ENCODE assay signal across 8 cellular contexts in the genomic region with DNA sequence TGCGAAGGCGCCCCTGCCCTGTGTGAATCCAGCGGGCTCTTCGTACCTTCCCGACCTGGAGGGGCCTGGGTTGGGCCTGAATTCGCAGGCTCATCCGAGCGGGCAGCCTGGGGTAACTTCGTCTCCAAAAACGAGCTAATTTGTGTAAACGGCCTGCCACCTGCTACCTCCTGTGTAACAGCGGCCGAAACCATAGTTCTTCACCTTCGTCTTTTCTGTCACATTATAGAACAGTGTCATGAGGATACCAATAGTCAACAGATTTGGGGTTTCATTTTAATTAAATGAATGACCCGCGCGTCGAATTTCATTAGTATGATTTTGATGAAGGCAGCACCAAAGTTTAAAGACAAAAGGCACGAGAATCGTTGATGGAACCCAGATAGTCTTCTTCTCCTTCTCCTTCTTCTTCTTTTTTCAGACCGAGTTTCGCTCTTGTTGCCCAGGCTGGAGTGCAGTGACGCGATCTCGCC. TPM values are rescaled to one million over a fixed set of nuclear protein-coding genes. Genes with fewer than 3 reads are reported as not detected.
A peak's percentile ranks its signal among the peaks of the same experiment; 100 is the strongest.
DNase-seq lines count a peak whose midpoint lies in the region; ATAC-seq, FAIRE-seq and TF ChIP-seq lines count a peak whose summit lies in the region.

No MANE protein-coding gene starts in this region.

- 55 to 57% methylated on average over 25 of the region's 25 CpGs for WGBS in pancreas, 2 donors

- peak overlapping the region; percentile 93; the same call in 1 of the 2 replicates for H2AFZ ChIP-seq in OCI-LY1 (ENCODE audit: low read length)

- TSS peak; percentile 51 for BruUV-seq in Caco-2 (replicated peaks; lab: Mats Ljungman, UMichigan)

- H3K4me3 Mint-ChIP-seq in Caco-2 (ENCODE audit: unreplicated experiment), result peak overlapping the region; percentile 93

- peak overlapping the region; percentile 72 for H3K4me2 ChIP-seq in OCI-LY1 (ENCODE audit: low read length)

- peaks cover 30% of the 10 kb centered on the region for H3K79me2 ChIP-seq in OCI-LY1 (ENCODE audit: insufficient read depth, low read length)

- H3K36me3 ChIP-seq in Caco-2 (ENCODE audit: control insufficient read depth, insufficient read depth, low read length) (no peaks in the 10 kb centered on the region), OCI-LY1 (ENCODE audit: insufficient read depth, low read length) (peaks cover 13% of the 10 kb centered on the region), pancreas (no peaks in the 10 kb centered on the region)

- peak overlapping the region; percentile 82 for H3K27ac ChIP-seq in OCI-LY1 (ENCODE audit: low read depth, low read length, poor library complexity, severe bottlenecking)
- no peak overlapping the region for H3K27ac ChIP-seq in pancreas

- CTCF ChIA-PET in Caco-2 (lab: Charles Lee), result interaction anchor here (0.6 to 3.0 kb wide), 3 partner anchors 10 to 168 kb away, joined by 3 to 17 read pairs (median 4); no protein-coding TSS in a partner anchor

- POLR2A ChIA-PET in Caco-2 (lab: Charles Lee), result interaction anchor here (0.5 to 2.8 kb wide), 4 partner anchors 13 to 85 kb away, joined by 3 to 15 read pairs (median 11); a partner anchor contains a TSS

- H3K4me1 ChIP-seq in Caco-2 (peaks cover 7% of the 10 kb centered on the region; the same call in 1 of the 2 replicates), OCI-LY1 (ENCODE audit: insufficient read depth, low read length, severe bottlenecking) (peaks cover 39% of the 10 kb centered on the region), pancreas (peaks cover 0 to 6% (median 0%) of the 10 kb centered on the region in 3 donors)

- H3K9ac ChIP-seq in OCI-LY1 (ENCODE audit: low read length), result peak overlapping the region; percentile 75

- H3K27me3 ChIP-seq in Caco-2 (replicated peaks; ENCODE audit: control insufficient read depth, insufficient read depth, low read length) (no peaks in the 10 kb centered on the region), OCI-LY1 (ENCODE audit: insufficient read depth, low read length) (no peaks in the 10 kb centered on the region), pancreas (no peaks in the 10 kb centered on the region)

- TF ChIP-seq POLR2A in GM12892 (IDR thresholded peaks at IDR 0.05; ENCODE audit: low read depth, low read length), result no peak

- intact Hi-C loops in Caco-2 (cut with micrococcal nuclease; ENCODE audit: unreplicated experiment) (loop anchor here (2.0 kb wide), 1 partner anchor 67 kb away; no protein-coding TSS in a partner anchor), pancreas (cut with DNase I) (no loop called here)

- no peaks in the 10 kb centered on the region for H3K9me3 Mint-ChIP-seq in Caco-2 (ENCODE audit: unreplicated experiment)

- H3K27me3 Mint-ChIP-seq in Caco-2 (ENCODE audit: insufficient read depth, unreplicated experiment), result no peaks in the 10 kb centered on the region

- H3K9me3 ChIP-seq in Caco-2 (0 out of 2 replicates have a peak, but pooled peaks cover 4% of the 10 kb centered on the region), OCI-LY1 (ENCODE audit: low read length) (no peaks in the 10 kb centered on the region), pancreas (no peaks in the 10 kb centered on the region)

- peaks cover 14% of the 10 kb centered on the region for H3K36me3 Mint-ChIP-seq in Caco-2 (ENCODE audit: insufficient read depth, unreplicated experiment)

- H3K4me3 ChIP-seq in Caco-2 (ENCODE audit: low read depth, low read length) (peak overlapping the region; percentile 56), OCI-LY1 (ENCODE audit: low read depth, low read length, poor library complexity, severe bottlenecking) (peak overlapping the region; percentile 62), epithelial cell of proximal tubule (ENCODE audit: low read depth, low read length) (peak overlapping the region; percentile 45), pancreas (peak overlapping the region in 3 of 4 donors; percentile 37 to 79 (median 57))

- FAIRE-seq in pancreas (lab: Jason Lieb, UNC), result no peak
- FAIRE-seq in GM12892 (lab: Jason Lieb, UNC), result no peak

- DNase-seq in Caco-2, result no peak
- no peak for DNase-seq in epithelial cell of proximal tubule (ENCODE audit: low read depth)
- DNase-seq in pancreas, result no peak
- no peak for DNase-seq in DMS153 (lab: John Stamatoyannopoulos, UW)
- DNase-seq in GM12892 (ENCODE audit: insufficient read length), result no peak
- no peak for DNase-seq in Kasumi-1 (lab: John Stamatoyannopoulos, UW)

- peak in 1 of 4 donors; percentile 2 for ATAC-seq in pancreas
- ATAC-seq in HG02678 (IDR thresholded peaks at IDR 0.05; ENCODE audit: unreplicated experiment), result no peak

- no peaks in the 10 kb centered on the region for H4K20me1 ChIP-seq in OCI-LY1 (ENCODE audit: insufficient read depth, low read length)

- H3K9me2 ChIP-seq in OCI-LY1 (ENCODE audit: low read depth, low read length), result no peaks in the 10 kb centered on the region

- H3F3A ChIP-seq in OCI-LY1 (ENCODE audit: insufficient read depth, low read length), result 0 out of 2 replicates have a peak, but pooled peaks cover 8% of the 10 kb centered on the region

- no peak for TF ChIP-seq CTCF in Caco-2 (IDR thresholded peaks at IDR 0.05; ENCODE audit: insufficient read depth in 1 of 2, low read depth in 1 of 2, low read length in 1 of 2, severe bottlenecking in 1 of 2, unreplicated experiment in 1 of 2)
- no peak for TF ChIP-seq CTCF in OCI-LY1 (IDR thresholded peaks at IDR 0.05; ENCODE audit: low read length)
- no peak for TF ChIP-seq CTCF in epithelial cell of proximal tubule (conservative IDR thresholded peaks at IDR 0.05; ENCODE audit: low read depth, low read length)
- TF ChIP-seq CTCF in pancreas (IDR thresholded peaks at IDR 0.05), result no peak

- peak overlapping the region; percentile 66 for H3K27ac Mint-ChIP-seq in Caco-2 (ENCODE audit: unreplicated experiment)

- H3K4me1 Mint-ChIP-seq in Caco-2 (ENCODE audit: low read depth, unreplicated experiment), result no peaks in the 10 kb centered on the region

RNA-seq across cellular contexts. Expression of a gene that starts 0.5 kb away (rescaled TPM):
- total RNA-seq in Caco-2 (2022) (92.8 and 103 TPM in 2 replicates), epithelial cell of proximal tubule (91.3 and 144 TPM in 2 replicates), pancreas (10 to 100 TPM in 2 of 6 donors, 1 to 10 TPM in 4; 7.6 to 12.6 (median 8.6) TPM)
- 10 to 100 TPM; 19.2 to 26.1 TPM for polyA plus RNA-seq in pancreas
- 102 TPM for polyA plus RNA-seq in GM12892 (2012; ENCODE audit: missing spikeins)

RNA-seq across cellular contexts. Expression of a gene that starts 27.2 kb away (rescaled TPM):
- total RNA-seq in Caco-2 (2022) (1,900 and 1,904 TPM in 2 replicates), epithelial cell of proximal tubule (1,348 and 1,532 TPM in 2 replicates), pancreas (100 to 1,000 TPM; 479 to 972 (median 684) TPM)
- 100 to 1,000 TPM; 321 to 937 TPM for polyA plus RNA-seq in pancreas
- 1,747 TPM for polyA plus RNA-seq in GM12892 (2012; ENCODE audit: missing spikeins)
